8 cellular contexts compared by ENCODE assay signal in genomic region chr6:82246370-82246769, GRCh38. TPM values are rescaled to one million over a fixed set of nuclear protein-coding genes. Genes with fewer than 3 reads are reported as not detected.
DNase-seq lines count a peak whose midpoint lies in the region; ATAC-seq and TF ChIP-seq lines count a peak whose summit lies in the region.

No MANE protein-coding gene starts in this region.

- H3K4me1 ChIP-seq in DND-41 (ENCODE audit: insufficient read depth, low read length) = peaks cover 43% of the 10 kb centered on the region
- peaks cover 0 to 21% (median 2%) of the 10 kb centered on the region in 4 donors for H3K4me1 ChIP-seq in Peyer's patch
- H3K4me1 ChIP-seq in prostate gland (replicated peaks) = no peaks in the 10 kb centered on the region

- intact Hi-C loops in prostate gland (cut with DNase I) = no loop called here

- H3K4me3 ChIP-seq in DND-41 (ENCODE audit: low read depth in 1 of 2, low read length in 2 of 2) (peak overlapping the region; percentile 48 to 74), Peyer's patch (peak overlapping the region in 3 of 4 donors; percentile 80 to 90 (median 81)), epithelial cell of proximal tubule (ENCODE audit: low read depth, low read length) (peak overlapping the region; percentile 83), prostate gland (no peak overlapping the region)

- DNase-seq in DND-41 (peak; percentile 20), Peyer's patch (no peak), epithelial cell of proximal tubule (ENCODE audit: low read depth) (no peak), prostate gland (ENCODE audit: low spot score) (no peak), amniotic stem cell (lab: John Stamatoyannopoulos, UW) (no peak), NCI-H226 (no peak), HEK293T (ENCODE audit: extremely low spot score) (no peak), DMS114 treated with DMSO at 0.1 percent for 48 hours (lab: John Stamatoyannopoulos, UW; ENCODE audit: unreplicated experiment) (no peak)

- H3K27ac ChIP-seq in DND-41 (ENCODE audit: low read length) (peak overlapping the region; percentile 90), Peyer's patch (peak overlapping the region in 2 of 4 donors; percentile 89 to 95), prostate gland (peak overlapping the region; percentile 88 to 91)

- POLR2A ChIA-PET in HEK293T (lab: Yijun Ruan, JAX) = interaction anchor here (0.9 to 1.9 kb wide), 4 partner anchors 13 to 819 kb away, joined by 3 to 6 read pairs (median 4); partner anchors contain the start of gene UBE3D

- H3K36me3 ChIP-seq in DND-41 (ENCODE audit: insufficient read depth, low read length) (peaks cover 22% of the 10 kb centered on the region), Peyer's patch (no peaks in the 10 kb centered on the region), prostate gland (no peaks in the 10 kb centered on the region)

- no peaks in the 10 kb centered on the region for H3K27me3 ChIP-seq in DND-41 (ENCODE audit: insufficient read depth, low read length, poor library complexity)
- no peaks in the 10 kb centered on the region for H3K27me3 ChIP-seq in Peyer's patch
- H3K27me3 ChIP-seq in prostate gland (replicated peaks; ENCODE audit: insufficient read depth) = no peaks in the 10 kb centered on the region

- no peak for TF ChIP-seq POLR2A in Peyer's patch (IDR thresholded peaks at IDR 0.05)
- no peak for TF ChIP-seq POLR2A in prostate gland (IDR thresholded peaks at IDR 0.05)

- CTCF ChIA-PET in HEK293T (lab: Yijun Ruan, JAX) = no interaction called here

- H3K4me2 ChIP-seq in DND-41 (ENCODE audit: insufficient read depth, low read length) = peak overlapping the region; percentile 89

- H3K9me3 ChIP-seq in DND-41 (ENCODE audit: insufficient read depth, low read length, severe bottlenecking) (no peaks in the 10 kb centered on the region), Peyer's patch (no peaks in the 10 kb centered on the region), prostate gland (no peaks in the 10 kb centered on the region)

- H3K79me2 ChIP-seq in DND-41 (ENCODE audit: insufficient read depth, low read length) = peaks cover 67% of the 10 kb centered on the region

- H2AFZ ChIP-seq in DND-41 (ENCODE audit: low read depth, low read length) = peak overlapping the region; percentile 95

- WGBS in prostate gland = 78% methylated on average over 12 of the region's 12 CpGs

- no peak for TF ChIP-seq CTCF in DND-41 (IDR thresholded peaks at IDR 0.05; ENCODE audit: borderline replicate concordance, extremely low read depth, low read length, poor library complexity, severe bottlenecking)
- TF ChIP-seq CTCF in Peyer's patch (IDR thresholded peaks at IDR 0.05) = no peak
- no peak for TF ChIP-seq CTCF in epithelial cell of proximal tubule (conservative IDR thresholded peaks at IDR 0.05; ENCODE audit: low read depth, low read length)
- TF ChIP-seq CTCF in prostate gland (IDR thresholded peaks at IDR 0.05) = no peak

- peaks cover 4% of the 10 kb centered on the region; the same call in 1 of the 2 replicates for H4K20me1 ChIP-seq in DND-41 (ENCODE audit: insufficient read depth, low read length)

- H3K9ac ChIP-seq in DND-41 (ENCODE audit: low read depth, low read length) = peak overlapping the region; percentile 89

- no peak for ATAC-seq in DND-41 (ENCODE audit: insufficient read depth, low read depth)

TF ChIP-seq in HEK293T, 16 proteins besides CTCF, POLR2A, EP300 and RAD21:
- TF ChIP-seq NFRKB (IDR thresholded peaks at IDR 0.05) (no peak), FOXK2 (IDR thresholded peaks at IDR 0.05) (no peak), TARDBP (IDR thresholded peaks at IDR 0.05) (no peak), CTBP1 (IDR thresholded peaks at IDR 0.05; ENCODE audit: borderline replicate concordance) (no peak), SUZ12 (IDR thresholded peaks at IDR 0.05) (no peak), FOXA1 (IDR thresholded peaks at IDR 0.05) (no peak), SP1 (IDR thresholded peaks at IDR 0.05) (no peak)
TF ChIP-seq in HEK293T: peak in this region for 0.

RNA-seq across cellular contexts. Expression of gene IBTK, which starts 1.2 kb away (rescaled TPM):
- 10 to 100 TPM; 30.3 to 45.2 (median 35.9) TPM for total RNA-seq in Peyer's patch
- 24.7 and 28.4 TPM in 2 replicates for total RNA-seq in epithelial cell of proximal tubule
- total RNA-seq in prostate gland = 10 to 100 TPM; 19.0 to 26.5 TPM

Comparison
In these comparisons a context has a peak if more than half of its experiments do, and no peak if none do; other contexts are left out.
1. H3K4me3 ChIP-seq: peak in DND-41 (2 of 2), Peyer's patch (3 of 4) and epithelial cell of proximal tubule (single experiment); none in prostate gland (0 of 2).